11 cellular contexts compared by ENCODE assay signal in genomic region chr1:69569281-69569970, GRCh38. TPM values are rescaled to one million over a fixed set of nuclear protein-coding genes. Genes with fewer than 3 reads are reported as not detected.
DNase-seq lines count a peak whose midpoint lies in the region; ATAC-seq, FAIRE-seq and TF ChIP-seq lines count a peak whose summit lies in the region.
"Had no signal": no experiment of that assay in that cellular context is flagged by ENCODE, and none has a peak within 500 bp of the region (broad histone marks: within the 10 kb centered on the region; RNA-seq: fewer than 3 reads in every experiment).

No MANE protein-coding gene starts in this region.

- H4K20me1 ChIP-seq in keratinocyte (ENCODE audit: control insufficient read depth, extremely low read depth, insufficient read depth, low read length) = no peaks in the 10 kb centered on the region

- H3K4me2 ChIP-seq in keratinocyte (ENCODE audit: control insufficient read depth, extremely low read depth, insufficient read depth, low read depth, low read length) = peak overlapping the region; percentile 91

- dilution Hi-C loops in keratinocyte (cut with MboI; ENCODE audit: extremely low pct_ligation_motif_present, low sequenced_read_pairs) = no loop called here

- no peak for ATAC-seq in HG03045 (IDR thresholded peaks at IDR 0.05; ENCODE audit: unreplicated experiment)
- ATAC-seq in upper lobe of right lung = no peak

- no peaks in the 10 kb centered on the region for H3K9me1 ChIP-seq in keratinocyte (ENCODE audit: control insufficient read depth, extremely low read depth, insufficient read depth, low read length)

- H3K27ac ChIP-seq in ascending aorta (no peak overlapping the region), keratinocyte (ENCODE audit: control insufficient read depth, insufficient read depth, low read length) (no peak overlapping the region), upper lobe of right lung (no peak overlapping the region)

- no peaks in the 10 kb centered on the region for H3K9me3 Mint-ChIP-seq in activated CD4-positive, alpha-beta T cell treated with anti-CD3 and anti-CD28 coated beads, Interleukin-2, amount 10 ng/mL, durations not matched to agents 24 days and 14 days
- H3K9me3 Mint-ChIP-seq in immature natural killer cell = peaks cover 15 to 43% (median 25%) of the 10 kb centered on the region in 6 donors

- H3K4me3 Mint-ChIP-seq in activated CD4-positive, alpha-beta T cell treated with anti-CD3 and anti-CD28 coated beads, Interleukin-2, amount 10 ng/mL, durations not matched to agents 24 days and 14 days = peak overlapping the region; percentile 71
- H3K4me3 Mint-ChIP-seq in immature natural killer cell = no peak overlapping the region

- H3K4me1 ChIP-seq in ascending aorta (peaks cover 6 to 13% of the 10 kb centered on the region in 2 donors), keratinocyte (ENCODE audit: control insufficient read depth, extremely low read depth, insufficient read depth, low read length) (peaks cover 15% of the 10 kb centered on the region), upper lobe of right lung (peaks cover 6% of the 10 kb centered on the region)

- TF ChIP-seq CTCF in ascending aorta (IDR thresholded peaks at IDR 0.05) (no peak), keratinocyte (optimal IDR thresholded peaks at IDR 0.05 in 1 of 3, IDR thresholded peaks at IDR 0.05 in 1 of 3, conservative IDR thresholded peaks at IDR 0.05 in 1 of 3; ENCODE audit: extremely low read depth in 1 of 3, insufficient read depth in 2 of 3, low read length in 3 of 3) (no peak), upper lobe of right lung (IDR thresholded peaks at IDR 0.05) (no peak)

- H3K79me2 ChIP-seq in keratinocyte (ENCODE audit: control insufficient read depth, insufficient read depth, low read length) = no peaks in the 10 kb centered on the region

- peak overlapping the region; percentile 52 to 70 for H3K4me3 ChIP-seq in ascending aorta
- peak overlapping the region; percentile 51 to 70 (median 52) for H3K4me3 ChIP-seq in keratinocyte (ENCODE audit: control insufficient read depth in 2 of 3, extremely low read depth in 1 of 3, insufficient read depth in 2 of 3, low read depth in 1 of 3, low read length in 3 of 3)
- H3K4me3 ChIP-seq in upper lobe of right lung = no peak overlapping the region

- H3K4me1 Mint-ChIP-seq in activated CD4-positive, alpha-beta T cell treated with anti-CD3 and anti-CD28 coated beads, Interleukin-2, amount 10 ng/mL, durations not matched to agents 24 days and 14 days = peaks cover 7% of the 10 kb centered on the region
- peaks cover 0 to 3% of the 10 kb centered on the region in 2 donors for H3K4me1 Mint-ChIP-seq in immature natural killer cell

- DNase-seq in activated CD4-positive, alpha-beta T cell treated with anti-CD3 and anti-CD28 coated beads, Interleukin-2, amount 10 ng/mL, durations not matched to agents 24 days and 14 days = no peak
- no peak for DNase-seq in activated CD4-positive, alpha-beta T cell treated with anti-CD3 and anti-CD28 coated beads for 1 hour
- DNase-seq in ascending aorta (ENCODE audit: low spot score in 2 of 2) (no peak), keratinocyte (ENCODE audit: low read depth, low spot score) (no peak), superior temporal gyrus (ENCODE audit: extremely low spot score) (peak; percentile 65), upper lobe of right lung (no peak), immature natural killer cell (no peak)
- DNase-seq: NCI-H1417 treated with DMSO at 0.1 percent for 48 hours had no signal

- no peaks in the 10 kb centered on the region for H3K36me3 Mint-ChIP-seq in activated CD4-positive, alpha-beta T cell treated with anti-CD3 and anti-CD28 coated beads, Interleukin-2, amount 10 ng/mL, durations not matched to agents 24 days and 14 days (ENCODE audit: low read depth)
- peaks cover 4 to 8% (median 5%) of the 10 kb centered on the region in 3 donors for H3K36me3 Mint-ChIP-seq in immature natural killer cell

- H3K27me3 ChIP-seq in ascending aorta (peaks cover 14% of the 10 kb centered on the region), keratinocyte (ENCODE audit: control insufficient read depth, extremely low read depth, insufficient read depth, low read length) (peaks cover 18% of the 10 kb centered on the region), upper lobe of right lung (peaks cover 42% of the 10 kb centered on the region)

- no peak overlapping the region for H3K9ac ChIP-seq in keratinocyte (ENCODE audit: control insufficient read depth, extremely low read depth, insufficient read depth, low read length)

- H3K27me3 Mint-ChIP-seq in activated CD4-positive, alpha-beta T cell treated with anti-CD3 and anti-CD28 coated beads, Interleukin-2, amount 10 ng/mL, durations not matched to agents 24 days and 14 days = peaks cover 43% of the 10 kb centered on the region
- H3K27me3 Mint-ChIP-seq in immature natural killer cell (ENCODE audit: low read depth in 3 of 3) = peaks cover 6 to 13% (median 6%) of the 10 kb centered on the region in 3 donors

- FAIRE-seq in keratinocyte (lab: Jason Lieb, UNC) = no peak
- FAIRE-seq: GM18507 had no signal

- H3K27ac Mint-ChIP-seq in activated CD4-positive, alpha-beta T cell treated with anti-CD3 and anti-CD28 coated beads, Interleukin-2, amount 10 ng/mL, durations not matched to agents 24 days and 14 days = no peak overlapping the region
- no peak overlapping the region for H3K27ac Mint-ChIP-seq in immature natural killer cell

- peak overlapping the region; percentile 69 for H2AFZ ChIP-seq in keratinocyte (ENCODE audit: control insufficient read depth, low read length)

- no peaks in the 10 kb centered on the region for H3K9me3 ChIP-seq in ascending aorta
- H3K9me3 ChIP-seq in keratinocyte (ENCODE audit: control insufficient read depth, low read depth, low read length) = no peaks in the 10 kb centered on the region
- no peaks in the 10 kb centered on the region for H3K9me3 ChIP-seq in upper lobe of right lung

- H3K36me3 ChIP-seq in ascending aorta (no peaks in the 10 kb centered on the region), keratinocyte (ENCODE audit: control insufficient read depth in 2 of 2, extremely low read depth in 1 of 2, insufficient read depth in 2 of 2, low read length in 2 of 2) (no peaks in the 10 kb centered on the region), upper lobe of right lung (no peaks in the 10 kb centered on the region)

- intact Hi-C loops in activated CD4-positive, alpha-beta T cell treated with anti-CD3 and anti-CD28 coated beads, Interleukin-2, amount 10 ng/mL, durations not matched to agents 24 days and 14 days (cut with micrococcal nuclease) = no loop called here
- intact Hi-C loops in ascending aorta (cut with DNase I) = no loop called here
- intact Hi-C loops in upper lobe of right lung (cut with DNase I) = no loop called here

RNA-seq across cellular contexts. Expression of gene LRRC7, which starts 1.7 kb away (rescaled TPM):
- total RNA-seq in activated CD4-positive, alpha-beta T cell treated with anti-CD3 and anti-CD28 coated beads, Interleukin-2, amount 10 ng/mL, durations not matched to agents 24 days and 14 days = 0.07 TPM in 1 of 2 replicates, not detected in the other
- not detected for total RNA-seq in ascending aorta
- 0.28 to 0.35 TPM (median 0.33 TPM) in 3 replicates for polyA plus RNA-seq in keratinocyte
- not detected for polyA plus RNA-seq in keratinocyte (2011; ENCODE audit: low read depth)
- 0.14 and 0.28 TPM in 2 replicates for polyA plus RNA-seq in keratinocyte (2011; cell fraction: cytosol; rRNA removed)
- polyA plus RNA-seq in keratinocyte (2011; cell fraction: nucleus; rRNA removed) = 0.36 and 0.96 TPM in 2 replicates
- polyA plus RNA-seq in keratinocyte (2012; ENCODE audit: low replicate concordance) = 0.08 and 0.31 TPM in 2 replicates
- polyA minus RNA-seq in keratinocyte = 0.07 to 0.49 TPM (median 0.29 TPM) in 3 replicates
- polyA minus RNA-seq in keratinocyte (2011; cell fraction: cytosol; rRNA and poly(A)+ RNA removed) = not detected
- polyA minus RNA-seq in keratinocyte (2011; cell fraction: nucleus; rRNA and poly(A)+ RNA removed) = 0.84 and 1.8 TPM in 2 replicates
- total RNA-seq in upper lobe of right lung = not detected
- under 1 TPM in 1 of 3 donors, not detected in 2; 0.36 TPM for polyA plus RNA-seq in immature natural killer cell
- total RNA-seq: dermis blood vessel endothelial cell had no signal
